In the genomic region with DNA sequence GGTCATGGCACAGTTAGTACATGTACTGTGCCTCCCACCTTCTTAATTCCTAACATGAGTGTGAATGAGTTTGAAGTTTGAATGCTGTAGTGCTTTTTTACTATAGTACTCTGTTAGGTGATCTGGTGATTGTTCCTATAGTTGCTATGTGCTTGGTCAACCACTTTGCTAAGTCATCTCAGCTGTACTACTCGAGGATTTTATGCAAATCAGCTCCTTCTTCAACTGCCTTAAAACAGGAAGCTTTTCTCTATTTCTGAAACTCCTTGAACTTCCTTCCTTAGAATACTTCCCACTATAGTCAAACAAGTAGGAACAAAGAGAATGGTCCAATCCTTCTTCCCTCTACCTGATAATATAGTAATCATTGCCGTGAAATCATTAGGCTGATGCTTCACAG, we compare ENCODE assay signal across 23 cellular contexts.
DNase-seq lines count a peak whose midpoint lies in the region; ATAC-seq lines count a peak whose summit lies in the region.
"Had no signal": no experiment of that assay in that cellular context is flagged by ENCODE, and none has a peak within 500 bp of the region (broad histone marks: within the 10 kb centered on the region; RNA-seq: fewer than 3 reads in every experiment).

No MANE protein-coding gene starts in this region.

- ATAC-seq in sciatic nerve (peak; percentile 44), HG03025 (IDR thresholded peaks at IDR 0.05; ENCODE audit: low FRiP score, unreplicated experiment) (no peak), aorta (ENCODE audit: low FRiP score) (no peak)
- ATAC-seq: HepG2, Panc1, T-helper 17 cell had no signal

- DNase-seq in CD1c-positive myeloid dendritic cell (ENCODE audit: extremely low spot score) (peak; percentile 77), Kasumi-1 (lab: John Stamatoyannopoulos, UW) (peak; percentile 33 to 58), SKM-1 (lab: John Stamatoyannopoulos, UW; ENCODE audit: unreplicated experiment) (peak; percentile 29), sciatic nerve (ENCODE audit: low spot score) (no peak), aorta (no peak)
- no peak for DNase-seq in activated naive CD4-positive, alpha-beta T cell treated with Interleukin-2 at 50 U/mL for 16 hours
- DNase-seq: CD4-positive, CD25-positive, alpha-beta regulatory T cell; DMS153; DND-41; Karpas-422; NCI-H1092; NCI-H1417 treated with DMSO at 0.1 percent for 48 hours; NCI-H1694 treated with DMSO at 0.1 percent for 48 hours; NCI-H2081; NCI-H226; NCI-H510A treated with DMSO at 0.1 percent for 48 hours; NK-92 treated with Interleukin-12 subunit alpha and Interleukin-12 subunit beta, amount 100 ng/mL, for 24 hours; SHP77 treated with DMSO at 0.1 percent for 48 hours; T-helper 17 cell had no signal

- intact Hi-C loops in sciatic nerve (cut with DNase I) = no loop called here
- intact Hi-C loops in aorta (cut with DNase I) = no loop called here

- 70 to 73% methylated on average over 2 of the region's 2 CpGs for WGBS in aorta, 2 donors

- no peaks in the 10 kb centered on the region for H3K27me3 ChIP-seq in aorta (ENCODE audit: control insufficient read depth in 1 of 2, insufficient read depth in 2 of 2, low read length in 1 of 2)

- no peaks in the 10 kb centered on the region for H3K4me1 ChIP-seq in aorta (ENCODE audit: control insufficient read depth in 1 of 2, insufficient read depth in 2 of 2, low read length in 2 of 2)

- no peak overlapping the region for H3K4me3 ChIP-seq in aorta (ENCODE audit: low read length in 2 of 2)

- H3K9me3 ChIP-seq in aorta (ENCODE audit: control insufficient read depth, low read length) = no peaks in the 10 kb centered on the region

- H3K36me3 ChIP-seq in aorta (ENCODE audit: control insufficient read depth in 1 of 2, insufficient read depth in 2 of 2, low read length in 1 of 2) = no peaks in the 10 kb centered on the region

- H3K27ac ChIP-seq in aorta (ENCODE audit: low read depth in 1 of 2, low read length in 2 of 2) = no peak overlapping the region
- H3K27ac ChIP-seq: RWPE1 had no signal

Comparison
In these comparisons a context has a peak if more than half of its experiments do, and no peak if none do; other contexts are left out.
1. DNase-seq: peak in CD1c-positive myeloid dendritic cell (single experiment), Kasumi-1 (2 of 2) and SKM-1 (single experiment); none in sciatic nerve (single experiment), activated naive CD4-positive, alpha-beta T cell treated with Interleukin-2 at 50 U/mL for 16 hours (single experiment) and aorta (0 of 2).